Comparison of ENCODE assay signal across 3 cellular contexts in genomic region chr9:79621916-79622575, GRCh38.
TF ChIP-seq lines count a peak whose summit lies in the region.

No MANE protein-coding gene starts in this region.

TF ChIP-seq in SK-N-SH treated with all-trans-retinoic acid at 6 μM for 48 hours, 23 proteins besides CTCF, POLR2A, EP300 and RAD21:
- TF ChIP-seq SNAI2 (CRISPR knock-in tag; IDR thresholded peaks at IDR 0.05) (no peak), TCF4 (CRISPR knock-in tag; IDR thresholded peaks at IDR 0.05; ENCODE audit: borderline replicate concordance) (no peak), GLIS3 (CRISPR knock-in tag; IDR thresholded peaks at IDR 0.05) (no peak), ZNF8 (CRISPR knock-in tag; IDR thresholded peaks at IDR 0.05) (no peak), ZC3H10 (CRISPR knock-in tag; IDR thresholded peaks at IDR 0.05) (no peak), ESRRG (CRISPR knock-in tag; IDR thresholded peaks at IDR 0.05) (no peak), ZNF70 (CRISPR knock-in tag; IDR thresholded peaks at IDR 0.05) (no peak), CSDC2 (CRISPR knock-in tag; IDR thresholded peaks at IDR 0.05) (no peak), OSR1 (CRISPR knock-in tag; IDR thresholded peaks at IDR 0.05) (no peak), ISL1 (CRISPR knock-in tag; IDR thresholded peaks at IDR 0.05) (no peak), RARB (CRISPR knock-in tag; IDR thresholded peaks at IDR 0.05) (no peak), TOX (CRISPR knock-in tag; IDR thresholded peaks at IDR 0.05; ENCODE audit: borderline replicate concordance) (no peak), TSHZ2 (CRISPR knock-in tag; IDR thresholded peaks at IDR 0.05) (no peak)

TF ChIP-seq in SK-N-SH, 30 proteins besides CTCF, POLR2A, EP300 and RAD21:
- TF ChIP-seq IRF3 (IDR thresholded peaks at IDR 0.05; ENCODE audit: low read depth, low read length) = no peak
- no peak for TF ChIP-seq FOXM1 (IDR thresholded peaks at IDR 0.05; ENCODE audit: low read depth)
- TF ChIP-seq TCF12 (IDR thresholded peaks at IDR 0.05) = no peak
- TF ChIP-seq SMC3 (IDR thresholded peaks at IDR 0.05; ENCODE audit: low read depth, low read length) = no peak
- no peak for TF ChIP-seq MAX (IDR thresholded peaks at IDR 0.05; ENCODE audit: low read depth)
- TF ChIP-seq USF1 (IDR thresholded peaks at IDR 0.05; ENCODE audit: borderline replicate concordance, low read depth) = no peak
- no peak for TF ChIP-seq ZBTB33 (IDR thresholded peaks at IDR 0.05; ENCODE audit: borderline replicate concordance, low read depth)
- no peak for TF ChIP-seq SIN3A (IDR thresholded peaks at IDR 0.05; ENCODE audit: borderline replicate concordance, low read depth, low read length)
- TF ChIP-seq RCOR1 (IDR thresholded peaks at IDR 0.05; ENCODE audit: low read length) = no peak
- TF ChIP-seq NFIC (IDR thresholded peaks at IDR 0.05; ENCODE audit: borderline replicate concordance) = no peak
- no peak for TF ChIP-seq MEF2A (IDR thresholded peaks at IDR 0.05; ENCODE audit: borderline replicate concordance, low read depth)
TF ChIP-seq in SK-N-SH: peak in this region for 0.

TF ChIP-seq in GM12891, 5 proteins besides CTCF, POLR2A, EP300 and RAD21:
- TF ChIP-seq TAF1 (IDR thresholded peaks at IDR 0.05; ENCODE audit: low read depth, low read length) = no peak
- TF ChIP-seq PAX5 (IDR thresholded peaks at IDR 0.05; ENCODE audit: insufficient read depth, low read length, severe bottlenecking) = no peak
- TF ChIP-seq POU2F2 (IDR thresholded peaks at IDR 0.05; ENCODE audit: low read depth, low read length) = no peak
- TF ChIP-seq SPI1 (IDR thresholded peaks at IDR 0.05; ENCODE audit: low read depth, low read length) = no peak
- TF ChIP-seq POLR2AphosphoS5 (IDR thresholded peaks at IDR 0.05; ENCODE audit: low read depth, low read length) = no peak
